In genomic region chr6:145904391-145904790, GRCh38 we compare ENCODE assay signal across 10 cellular contexts. TPM values are rescaled to one million over a fixed set of nuclear protein-coding genes. Genes with fewer than 3 reads are reported as not detected.
DNase-seq lines count a peak whose midpoint lies in the region; ATAC-seq and TF ChIP-seq lines count a peak whose summit lies in the region.
"Had no signal": no experiment of that assay in that cellular context is flagged by ENCODE, and none has a peak within 500 bp of the region (broad histone marks: within the 10 kb centered on the region; RNA-seq: fewer than 3 reads in every experiment).

No MANE protein-coding gene starts in this region.

- ATAC-seq in activated T-cell treated with anti-CD3 and anti-CD28 coated beads, Interleukin-2, amount 50 U/mL, for 72 hours (replicated peaks in 1 of 2) = no peak
- ATAC-seq in HG02588 (IDR thresholded peaks at IDR 0.05; ENCODE audit: unreplicated experiment) = peak; percentile 81
- no peak for ATAC-seq in stimulated activated memory B cell treated with anti-CD40 and anti-IgM and Interleukin-4, amounts not matched to agents 10 μg/mL and 1 μg/mL and 100 μg/mL, for 72 hours

- CTCF ChIA-PET in RWPE1 (lab: Yijun Ruan, JAX) = interaction anchor here (0.5 kb wide), 1 partner anchor 170 kb away, joined by 4 read pairs; no protein-coding TSS in a partner anchor

- DNase-seq in activated T-cell treated with anti-CD3 and anti-CD28 coated beads, Interleukin-2, amount 50 U/mL, for 72 hours = no peak
- no peak for DNase-seq in activated T-cell treated with anti-CD3 and anti-CD28 coated beads, Interleukin-2, amount 50 U/mL, for 1 hour
- DNase-seq in KG1 (lab: John Stamatoyannopoulos, UW) (peak; percentile 21), RWPE1 (ENCODE audit: low spot score) (no peak)
- no peak for DNase-seq in stimulated activated CD4-positive, alpha-beta T cell treated with anti-CD3 and anti-CD28 coated beads, Interleukin-1b, Interleukin-23, amount 100 ng/mL, for 48 hours
- no peak for DNase-seq in activated CD4-positive, CD25-positive, alpha-beta regulatory T cell treated with anti-CD3 and anti-CD28 coated beads, Interleukin-2, amount 50 U/mL, for 72 hours
- DNase-seq: heart left ventricle had no signal

- peaks cover 4 to 5% of the 10 kb centered on the region in 2 donors for H3K9me3 Mint-ChIP-seq in activated T-cell treated with anti-CD3 and anti-CD28 coated beads, Interleukin-2, amount 50 U/mL, for 72 hours
- H3K9me3 Mint-ChIP-seq in stimulated activated memory B cell treated with anti-CD40 and anti-IgM and Interleukin-4, amounts not matched to agents 10 μg/mL and 1 μg/mL and 100 μg/mL, for 72 hours = peaks cover 4% of the 10 kb centered on the region

- no peak overlapping the region for H3K27ac ChIP-seq in RWPE1

- peak overlapping the region; percentile 43 for H3K27ac Mint-ChIP-seq in activated T-cell treated with anti-CD3 and anti-CD28 coated beads, Interleukin-2, amount 50 U/mL, for 72 hours
- H3K27ac Mint-ChIP-seq in stimulated activated memory B cell treated with anti-CD40 and anti-IgM and Interleukin-4, amounts not matched to agents 10 μg/mL and 1 μg/mL and 100 μg/mL, for 72 hours = peak overlapping the region; percentile 44

- peaks cover 8% of the 10 kb centered on the region for H3K4me1 Mint-ChIP-seq in activated T-cell treated with anti-CD3 and anti-CD28 coated beads, Interleukin-2, amount 50 U/mL, for 72 hours (ENCODE audit: low read depth)
- peaks cover 27% of the 10 kb centered on the region for H3K4me1 Mint-ChIP-seq in stimulated activated memory B cell treated with anti-CD40 and anti-IgM and Interleukin-4, amounts not matched to agents 10 μg/mL and 1 μg/mL and 100 μg/mL, for 72 hours

- no peak for TF ChIP-seq CTCF in RWPE1 (conservative IDR thresholded peaks at IDR 0.05; ENCODE audit: low read depth)

- H3K4me3 Mint-ChIP-seq in activated T-cell treated with anti-CD3 and anti-CD28 coated beads, Interleukin-2, amount 50 U/mL, for 72 hours = no peak overlapping the region
- H3K4me3 Mint-ChIP-seq in stimulated activated memory B cell treated with anti-CD40 and anti-IgM and Interleukin-4, amounts not matched to agents 10 μg/mL and 1 μg/mL and 100 μg/mL, for 72 hours = no peak overlapping the region
- H3K4me3 Mint-ChIP-seq: neural crest cell had no signal

- POLR2A ChIA-PET in RWPE1 (lab: Yijun Ruan, JAX; ENCODE audit: low non-redundant PET) = interaction anchor here (1.0 kb wide), 1 partner anchor 170 kb away, joined by 5 read pairs; no protein-coding TSS in a partner anchor

- peaks cover 20 to 28% of the 10 kb centered on the region in 2 donors for H3K36me3 Mint-ChIP-seq in activated T-cell treated with anti-CD3 and anti-CD28 coated beads, Interleukin-2, amount 50 U/mL, for 72 hours (ENCODE audit: insufficient read depth in 2 of 2)
- peaks cover 64% of the 10 kb centered on the region for H3K36me3 Mint-ChIP-seq in stimulated activated memory B cell treated with anti-CD40 and anti-IgM and Interleukin-4, amounts not matched to agents 10 μg/mL and 1 μg/mL and 100 μg/mL, for 72 hours

- no peaks in the 10 kb centered on the region for H3K27me3 Mint-ChIP-seq in activated T-cell treated with anti-CD3 and anti-CD28 coated beads, Interleukin-2, amount 50 U/mL, for 72 hours (ENCODE audit: low read depth)
- no peaks in the 10 kb centered on the region for H3K27me3 Mint-ChIP-seq in stimulated activated memory B cell treated with anti-CD40 and anti-IgM and Interleukin-4, amounts not matched to agents 10 μg/mL and 1 μg/mL and 100 μg/mL, for 72 hours

RNA-seq across cellular contexts. Expression of gene SHPRH, which starts 59.8 kb away (rescaled TPM):
- total RNA-seq in activated T-cell treated with anti-CD3 and anti-CD28 coated beads, Interleukin-2, amount 50 U/mL, for 72 hours = 10 to 100 TPM; 13.8 to 14.5 TPM
